In genomic region chr3:196555295-196555694, GRCh38 we compare ENCODE assay signal across 1 cellular context.
A peak's percentile ranks its signal among the peaks of the same experiment; 100 is the strongest.
TF ChIP-seq lines count a peak whose summit lies in the region.

No MANE protein-coding gene starts in this region.

TF ChIP-seq in endothelial cell of umbilical vein, 7 proteins besides CTCF, POLR2A, EP300 and RAD21:
- peak; percentile 56 for TF ChIP-seq FOS (IDR thresholded peaks at IDR 0.05; ENCODE audit: borderline replicate concordance, insufficient read depth, low read length)
- TF ChIP-seq EZH2 (IDR thresholded peaks at IDR 0.05; ENCODE audit: borderline replicate concordance, low read depth, low read length, severe bottlenecking), result no peak
